Comparison of ENCODE assay signal across 8 cellular contexts in the genomic region with DNA sequence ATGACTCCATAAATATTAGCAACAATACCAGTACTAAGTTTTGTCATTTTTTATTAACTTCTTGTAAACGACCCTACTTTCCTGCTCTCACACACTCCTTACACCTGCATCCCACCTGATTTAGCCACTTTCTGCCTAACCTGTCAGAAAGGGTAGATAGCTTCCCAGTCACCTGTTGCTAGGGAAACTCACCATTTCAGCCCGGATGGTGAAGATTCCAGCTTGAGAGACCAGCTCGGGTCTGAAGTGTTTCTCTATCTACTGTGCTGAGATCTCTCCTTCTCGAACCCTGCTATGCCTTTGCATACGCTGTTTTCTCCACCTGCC. TPM values are rescaled to one million over a fixed set of nuclear protein-coding genes. Genes with fewer than 3 reads are reported as not detected.
DNase-seq lines count a peak whose midpoint lies in the region; ATAC-seq, FAIRE-seq and TF ChIP-seq lines count a peak whose summit lies in the region.

A gene with protein sequence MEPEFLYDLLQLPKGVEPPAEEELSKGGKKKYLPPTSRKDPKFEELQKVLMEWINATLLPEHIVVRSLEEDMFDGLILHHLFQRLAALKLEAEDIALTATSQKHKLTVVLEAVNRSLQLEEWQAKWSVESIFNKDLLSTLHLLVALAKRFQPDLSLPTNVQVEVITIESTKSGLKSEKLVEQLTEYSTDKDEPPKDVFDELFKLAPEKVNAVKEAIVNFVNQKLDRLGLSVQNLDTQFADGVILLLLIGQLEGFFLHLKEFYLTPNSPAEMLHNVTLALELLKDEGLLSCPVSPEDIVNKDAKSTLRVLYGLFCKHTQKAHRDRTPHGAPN (plus strand): TSS at position 220 of the 327 bp plus-strand sequence. CDS start 2,405 bp downstream, outside the sequence.

- H4K20me1 ChIP-seq in BLaER1: peaks cover 29% of the 10 kb centered on the region

- no peak for FAIRE-seq in RCC 7860 (lab: Jason Lieb, UNC)

- H3K9me3 ChIP-seq in BLaER1 (no peaks in the 10 kb centered on the region), RWPE2 (ENCODE audit: severe bottlenecking) (no peaks in the 10 kb centered on the region), sigmoid colon (no peaks in the 10 kb centered on the region)

- H3K36me3 ChIP-seq in BLaER1 (peaks cover 9% of the 10 kb centered on the region; the same call in 1 of the 2 replicates), RWPE2 (ENCODE audit: low read depth) (no peaks in the 10 kb centered on the region), sigmoid colon (no peaks in the 10 kb centered on the region)

- TF ChIP-seq EP300 in sigmoid colon (IDR thresholded peaks at IDR 0.05): no peak

- TF ChIP-seq POLR2A in sigmoid colon (IDR thresholded peaks at IDR 0.05): no peak

- intact Hi-C loops in sigmoid colon (cut with DNase I): no loop called here

- TF ChIP-seq CTCF in RWPE2 (IDR thresholded peaks at IDR 0.05; ENCODE audit: poor library complexity, severe bottlenecking): no peak
- no peak for TF ChIP-seq CTCF in choroid plexus epithelial cell (conservative IDR thresholded peaks at IDR 0.05; ENCODE audit: low read depth, low read length)
- no peak for TF ChIP-seq CTCF in sigmoid colon (IDR thresholded peaks at IDR 0.05)

- in situ Hi-C loops in KBM-7 (cut with MboI; ENCODE audit: low pct_unique_long_range_greater_than_20kb, low sequenced_read_pairs): no loop called here

- peak within 1 kb of the TSS; percentile 79 for H3K9ac ChIP-seq in BLaER1

- DNase-seq in RWPE2 (ENCODE audit: low spot score) (no peak), choroid plexus epithelial cell (ENCODE audit: low read depth) (peak; percentile 20), sigmoid colon (no peak), RCC 7860 (ENCODE audit: low spot score) (no peak), KBM-7 (no peak)

- H3K4me2 ChIP-seq in BLaER1: peak within 1 kb of the TSS; percentile 97

- H3K27ac ChIP-seq in BLaER1 (peak within 1 kb of the TSS; percentile 89), RWPE2 (ENCODE audit: poor library complexity, severe bottlenecking) (no peak within 1 kb of the TSS), sigmoid colon (peak within 1 kb of the TSS; percentile 25 to 62 (median 35))

- WGBS in sigmoid colon, 2 donors: 36% methylated on average over 5 of the region's 5 CpGs

- H3K4me3 ChIP-seq in BLaER1 (peak within 1 kb of the TSS; percentile 70), RWPE2 (ENCODE audit: severe bottlenecking) (no peak within 1 kb of the TSS), choroid plexus epithelial cell (ENCODE audit: low read depth, low read length) (no peak within 1 kb of the TSS), sigmoid colon (peak within 1 kb of the TSS in 3 of 4 donors; percentile 7 to 37 (median 25))

- peaks cover 43% of the 10 kb centered on the region for H3K4me1 ChIP-seq in BLaER1
- no peaks in the 10 kb centered on the region for H3K4me1 ChIP-seq in RWPE2 (ENCODE audit: insufficient read depth, poor library complexity, severe bottlenecking)
- no peaks in the 10 kb centered on the region for H3K4me1 ChIP-seq in sigmoid colon

- ATAC-seq in GM21423 (IDR thresholded peaks at IDR 0.05; ENCODE audit: unreplicated experiment) (peak; percentile 36), RWPE2 (ENCODE audit: low read depth) (peak; percentile 32; the same call in 1 of the 3 replicates), HG03442 (IDR thresholded peaks at IDR 0.05; ENCODE audit: unreplicated experiment) (no peak)

- no peaks in the 10 kb centered on the region; the same call in 1 of the 2 replicates for H3K27me3 ChIP-seq in BLaER1
- peaks cover 40% of the 10 kb centered on the region for H3K27me3 ChIP-seq in RWPE2 (ENCODE audit: insufficient read depth, poor library complexity, severe bottlenecking)
- H3K27me3 ChIP-seq in sigmoid colon: no peaks in the 10 kb centered on the region

RNA-seq across cellular contexts. Expression of the gene that starts here (rescaled TPM):
- 10 to 100 TPM in 2 of 4 donors, 1 to 10 TPM in 2; 8.9 to 65.1 (median 12.3) TPM for total RNA-seq in sigmoid colon
- polyA plus RNA-seq in sigmoid colon: 10 to 100 TPM in 1 of 3 donors, 1 to 10 TPM in 2; 3.0 to 42.5 (median 4.4) TPM

Comparison
In these comparisons a context has a peak if more than half of its experiments do, and no peak if none do; other contexts are left out.
1. H3K4me3 ChIP-seq: peak in BLaER1 (single experiment) and sigmoid colon (3 of 4); none in RWPE2 (single experiment) and choroid plexus epithelial cell (single experiment).